In genomic region chr11:94545641-94546470, GRCh38 we compare ENCODE assay signal across 6 cellular contexts. TPM values are rescaled to one million over a fixed set of nuclear protein-coding genes. Genes with fewer than 3 reads are reported as not detected.
A peak's percentile ranks its signal among the peaks of the same experiment; 100 is the strongest.
DNase-seq lines count a peak whose midpoint lies in the region; ATAC-seq and TF ChIP-seq lines count a peak whose summit lies in the region.

No MANE protein-coding gene starts in this region.

- H3K9me3 ChIP-seq in upper lobe of left lung: no peaks in the 10 kb centered on the region

- H3K27me3 ChIP-seq in upper lobe of left lung: no peaks in the 10 kb centered on the region

- peaks cover 20% of the 10 kb centered on the region for H3K36me3 Mint-ChIP-seq in activated naive CD4-positive, alpha-beta T cell treated with anti-CD3 and anti-CD28 coated beads, Interleukin-2, amount 10 ng/mL, durations not matched to agents 7 days and 5 days

- H3K9me3 Mint-ChIP-seq in activated naive CD4-positive, alpha-beta T cell treated with anti-CD3 and anti-CD28 coated beads, Interleukin-2, amount 10 ng/mL, durations not matched to agents 7 days and 5 days: no peaks in the 10 kb centered on the region

- TF ChIP-seq CTCF in foreskin fibroblast (IDR thresholded peaks at IDR 0.05; ENCODE audit: low read depth, low read length) (no peak), upper lobe of left lung (IDR thresholded peaks at IDR 0.05) (no peak)

- peak overlapping the region; percentile 71 for H3K4me3 Mint-ChIP-seq in activated naive CD4-positive, alpha-beta T cell treated with anti-CD3 and anti-CD28 coated beads, Interleukin-2, amount 10 ng/mL, durations not matched to agents 7 days and 5 days

- peaks cover 3% of the 10 kb centered on the region for H3K27me3 Mint-ChIP-seq in activated naive CD4-positive, alpha-beta T cell treated with anti-CD3 and anti-CD28 coated beads, Interleukin-2, amount 10 ng/mL, durations not matched to agents 7 days and 5 days

- peak overlapping the region in 3 of 4 donors; percentile 93 to 98 (median 97) for H3K27ac ChIP-seq in upper lobe of left lung

- peaks cover 35 to 56% (median 43%) of the 10 kb centered on the region in 4 donors for H3K4me1 ChIP-seq in upper lobe of left lung

- H3K27ac Mint-ChIP-seq in activated naive CD4-positive, alpha-beta T cell treated with anti-CD3 and anti-CD28 coated beads, Interleukin-2, amount 10 ng/mL, durations not matched to agents 7 days and 5 days: no peak overlapping the region

- H3K36me3 ChIP-seq in upper lobe of left lung: no peaks in the 10 kb centered on the region

- H3K4me1 Mint-ChIP-seq in activated naive CD4-positive, alpha-beta T cell treated with anti-CD3 and anti-CD28 coated beads, Interleukin-2, amount 10 ng/mL, durations not matched to agents 7 days and 5 days: peaks cover 40% of the 10 kb centered on the region

- ATAC-seq in upper lobe of left lung (ENCODE audit: low FRiP score in 2 of 2): no peak
- no peak for ATAC-seq in GM18520 (IDR thresholded peaks at IDR 0.05; ENCODE audit: unreplicated experiment)

- no peak for TF ChIP-seq EP300 in upper lobe of left lung (IDR thresholded peaks at IDR 0.05)

- WGBS in upper lobe of left lung, 2 donors: 72 to 76% methylated on average over 19 of the region's 19 CpGs

- peak overlapping the region; percentile 57 to 62 for H3K4me3 ChIP-seq in foreskin fibroblast (ENCODE audit: low read depth in 1 of 2, low read length in 2 of 2)
- peak overlapping the region; percentile 13 to 86 (median 78) for H3K4me3 ChIP-seq in upper lobe of left lung

- CTCF ChIA-PET in activated naive CD4-positive, alpha-beta T cell treated with anti-CD3 and anti-CD28 coated beads, Interleukin-2, amount 10 ng/mL, durations not matched to agents 7 days and 5 days (lab: Charles Lee): interaction anchor here (1.1 kb wide), 2 partner anchors 20 to 28 kb away, joined by 4 to 5 read pairs; no protein-coding TSS in a partner anchor

- TF ChIP-seq POLR2A in upper lobe of left lung (IDR thresholded peaks at IDR 0.05): no peak

- no peak for DNase-seq in activated naive CD4-positive, alpha-beta T cell treated with anti-CD3 and anti-CD28 coated beads, Interleukin-2, amount 10 ng/mL, durations not matched to agents 7 days and 5 days
- DNase-seq in activated naive CD4-positive, alpha-beta T cell treated with anti-CD3 and anti-CD28 coated beads, Interleukin-2, amount 50 U/mL, for 16 hours: no peak
- no peak for DNase-seq in foreskin fibroblast
- no peak for DNase-seq in upper lobe of left lung
- DNase-seq in glomerular visceral epithelial cell (ENCODE audit: extremely low spot score): no peak

RNA-seq across cellular contexts. Expression of gene FUT4, which starts 2.1 kb away (rescaled TPM):
- total RNA-seq in upper lobe of left lung: 1 to 10 TPM; 5.0 to 9.4 (median 7.0) TPM

RNA-seq across cellular contexts. Expression of gene PIWIL4, which starts 21.3 kb away (rescaled TPM):
- 1 to 10 TPM; 1.5 to 9.4 (median 4.8) TPM for total RNA-seq in upper lobe of left lung

RNA-seq across cellular contexts. Expression of gene C11orf97, which starts 33.6 kb away (rescaled TPM):
- total RNA-seq in upper lobe of left lung: 10 to 100 TPM in 2 of 6 donors, 1 to 10 TPM in 2, under 1 TPM in 1, not detected in 1; 0.31 to 14.7 (median 4.1) TPM

RNA-seq across cellular contexts. Expression of gene ANKRD49, which starts 52.1 kb away (rescaled TPM):
- total RNA-seq in upper lobe of left lung: 10 to 100 TPM in 5 of 6 donors, 1 to 10 TPM in 1; 9.5 to 42.7 (median 18.4) TPM

RNA-seq across cellular contexts. Expression of gene MRE11, which starts 52.2 kb away (rescaled TPM):
- total RNA-seq in upper lobe of left lung: 10 to 100 TPM in 5 of 6 donors, 1 to 10 TPM in 1; 6.7 to 24.7 (median 16.3) TPM
